6 cellular contexts compared by ENCODE assay signal in the genomic region with DNA sequence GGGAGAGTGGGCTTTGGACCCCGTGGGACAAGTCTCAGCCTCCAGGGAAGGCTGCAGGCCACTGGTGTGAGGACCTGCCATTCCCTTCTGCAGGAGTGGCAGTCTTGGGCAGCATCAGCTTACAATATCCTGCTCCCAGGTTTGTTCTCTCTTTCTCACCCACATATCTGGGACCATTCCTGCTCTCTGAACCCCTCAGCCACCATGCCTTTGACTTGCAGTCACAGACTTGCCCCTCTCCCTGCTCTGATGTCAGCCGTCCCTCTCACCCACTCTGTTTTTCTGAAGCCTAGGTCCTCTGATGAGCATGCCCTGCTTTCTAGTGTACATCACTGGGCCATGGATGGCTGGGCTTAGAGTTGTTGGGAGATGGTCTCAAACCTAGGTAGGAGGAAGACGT.
"Had no signal": no experiment of that assay in that cellular context is flagged by ENCODE, and none has a peak within 500 bp of the region (broad histone marks: within the 10 kb centered on the region; RNA-seq: fewer than 3 reads in every experiment).

No MANE protein-coding gene starts in this region.

- H3K27ac ChIP-seq: HL-60 had no signal

- H3K4me3 ChIP-seq: GM23338 had no signal

- ATAC-seq: GM23338, HepG2 had no signal

- DNase-seq: H9, HCEC 1CT, KBM-7 had no signal

- H3K4me2 ChIP-seq: GM23338 had no signal

- H2AFZ ChIP-seq: GM23338 had no signal
